ENCODE assay signal across 1 cellular context in the genomic region with DNA sequence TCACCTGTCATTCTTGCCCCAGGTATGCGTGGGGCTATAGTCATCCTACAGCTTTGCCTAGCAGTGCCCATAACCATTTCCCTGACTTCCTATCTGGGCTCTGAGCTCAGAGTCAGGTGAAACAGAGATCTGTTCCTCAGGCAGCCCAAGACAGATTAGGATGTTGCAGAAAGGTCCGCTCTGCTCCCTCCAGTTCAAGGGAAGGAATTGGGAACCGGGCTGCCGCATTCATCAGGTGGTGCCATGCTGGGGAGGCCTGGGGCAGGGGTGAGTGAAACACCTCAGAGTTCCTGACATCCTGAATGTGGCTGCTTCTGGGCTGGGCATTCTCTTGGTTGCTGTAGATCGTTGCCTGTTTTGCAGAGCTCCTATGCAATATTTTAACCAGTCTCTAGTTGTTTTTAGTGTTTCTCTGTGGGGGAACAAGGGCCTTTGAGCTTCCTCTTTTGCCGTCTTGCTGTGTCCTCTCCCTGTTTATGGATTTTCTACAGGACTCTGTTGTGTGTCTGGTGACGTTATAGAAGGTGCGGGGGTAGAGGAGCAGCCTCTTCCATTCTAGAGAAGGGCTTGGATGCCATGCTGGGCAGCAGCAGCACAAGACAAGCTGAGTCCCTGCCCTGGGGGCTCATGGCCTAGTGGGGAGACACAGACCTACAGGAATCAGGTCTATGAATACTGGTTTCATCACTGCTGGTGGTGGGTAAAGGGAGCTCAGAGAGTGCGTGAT.
TF ChIP-seq lines count a peak whose summit lies in the region.

No MANE protein-coding gene starts in this region.

TF ChIP-seq in SK-N-SH treated with all-trans-retinoic acid at 6 μM for 48 hours, 23 proteins besides CTCF, POLR2A, EP300 and RAD21 (continued from another document):
- no peak for TF ChIP-seq PPARA (CRISPR knock-in tag; IDR thresholded peaks at IDR 0.05; ENCODE audit: borderline replicate concordance)
- TF ChIP-seq ZFP3 (CRISPR knock-in tag; IDR thresholded peaks at IDR 0.05) = no peak
- TF ChIP-seq CSDC2 (CRISPR knock-in tag; IDR thresholded peaks at IDR 0.05) = no peak
- no peak for TF ChIP-seq ESRRG (CRISPR knock-in tag; IDR thresholded peaks at IDR 0.05)
- no peak for TF ChIP-seq POU6F1 (CRISPR knock-in tag; IDR thresholded peaks at IDR 0.05; ENCODE audit: borderline replicate concordance, low read depth)
- no peak for TF ChIP-seq ARNTL (CRISPR knock-in tag; IDR thresholded peaks at IDR 0.05; ENCODE audit: borderline replicate concordance, low read depth)
- no peak for TF ChIP-seq ISL1 (CRISPR knock-in tag; IDR thresholded peaks at IDR 0.05)
- no peak for TF ChIP-seq RARB (CRISPR knock-in tag; IDR thresholded peaks at IDR 0.05)
